ENCODE assay signal across 1 cellular context in the genomic region with DNA sequence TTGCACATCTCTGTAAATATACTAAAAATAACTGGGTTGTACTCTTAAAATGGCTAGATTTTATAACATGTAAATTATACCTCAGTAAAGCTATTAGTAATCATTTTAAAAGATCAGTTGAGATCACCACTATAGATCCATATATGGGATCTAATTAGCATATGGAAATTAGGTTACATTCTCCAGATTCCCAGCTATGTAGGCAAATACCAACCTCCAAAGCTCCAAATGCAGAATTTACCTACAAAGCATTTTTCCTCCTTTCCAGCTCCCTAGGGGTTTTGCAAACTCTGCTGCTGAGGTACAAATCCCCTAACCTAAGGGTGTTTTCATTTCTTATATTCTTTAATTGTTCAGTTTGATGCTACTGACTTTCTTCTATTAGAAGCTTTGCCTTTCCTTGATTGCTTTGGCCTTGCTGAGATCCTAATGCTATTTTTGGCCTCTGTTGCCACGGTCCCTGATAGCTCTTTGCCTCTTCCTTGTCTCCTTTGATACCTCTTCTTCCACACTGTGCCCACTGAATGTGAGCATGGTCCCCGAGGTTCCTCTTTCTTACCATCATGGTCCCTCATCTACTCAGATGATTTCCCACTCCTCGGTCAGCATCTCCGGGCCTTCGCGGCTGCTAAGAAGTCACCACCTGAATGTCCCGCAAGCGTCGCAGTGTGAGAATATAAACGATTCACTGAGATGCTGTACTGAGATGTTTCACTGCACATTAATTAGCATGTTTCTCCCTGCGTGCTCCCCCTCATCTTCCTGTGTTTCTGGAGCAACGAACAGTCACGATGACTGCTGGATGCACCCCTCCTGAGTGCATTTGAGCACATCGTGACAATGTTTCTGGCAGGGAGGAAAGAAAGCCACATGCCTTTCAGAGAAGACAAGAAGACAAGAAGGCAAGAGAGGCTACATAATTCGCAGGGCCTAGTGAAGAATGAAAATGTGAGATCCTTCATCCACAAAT.
TF ChIP-seq lines count a peak whose summit lies in the region.

No MANE protein-coding gene starts in this region.

TF ChIP-seq in K562, 482 proteins besides CTCF, POLR2A, EP300 and RAD21 (continued from another document):
- TF ChIP-seq, protein P1, sequence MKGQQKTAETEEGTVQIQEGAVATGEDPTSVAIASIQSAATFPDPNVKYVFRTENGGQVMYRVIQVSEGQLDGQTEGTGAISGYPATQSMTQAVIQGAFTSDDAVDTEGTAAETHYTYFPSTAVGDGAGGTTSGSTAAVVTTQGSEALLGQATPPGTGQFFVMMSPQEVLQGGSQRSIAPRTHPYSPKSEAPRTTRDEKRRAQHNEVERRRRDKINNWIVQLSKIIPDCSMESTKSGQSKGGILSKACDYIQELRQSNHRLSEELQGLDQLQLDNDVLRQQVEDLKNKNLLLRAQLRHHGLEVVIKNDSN (CRISPR knock-in tag; IDR thresholded peaks at IDR 0.05), result no peak
- TF ChIP-seq NR0B1 (IDR thresholded peaks at IDR 0.05; ENCODE audit: partially characterized antibody) (no peak), TRIM28 (IDR thresholded peaks at IDR 0.05) (no peak), EHMT2 (IDR thresholded peaks at IDR 0.05) (no peak), ESRRB (CRISPR knock-in tag; IDR thresholded peaks at IDR 0.05; ENCODE audit: borderline replicate concordance) (no peak)
TF ChIP-seq in K562: peak in this region for 13.
